ENCODE assay signal across 24 cellular contexts in the genomic region with DNA sequence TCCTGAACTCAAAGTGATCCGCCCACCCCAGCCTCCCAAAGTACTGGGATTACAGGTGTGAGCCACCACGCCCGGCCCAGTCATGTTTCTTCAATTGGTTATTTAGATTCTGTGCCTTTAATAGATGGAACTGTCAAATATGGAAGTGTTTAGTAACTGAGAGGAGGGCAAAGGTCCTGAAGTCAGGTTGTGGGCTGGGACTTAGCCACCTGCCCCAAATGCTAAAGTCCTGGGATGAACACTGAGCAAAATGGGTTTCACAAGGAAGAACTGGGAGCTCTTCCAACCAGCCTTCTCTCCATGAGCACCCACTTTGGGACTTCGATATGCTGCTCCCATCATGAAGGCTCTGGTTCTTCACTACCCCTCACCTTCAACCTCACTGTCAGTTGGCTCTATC. TPM values are rescaled to one million over a fixed set of nuclear protein-coding genes. Genes with fewer than 3 reads are reported as not detected.
DNase-seq lines count a peak whose midpoint lies in the region; ATAC-seq, FAIRE-seq and TF ChIP-seq lines count a peak whose summit lies in the region.
"Had no signal": no experiment of that assay in that cellular context is flagged by ENCODE, and none has a peak within 500 bp of the region (broad histone marks: within the 10 kb centered on the region; RNA-seq: fewer than 3 reads in every experiment).

No MANE protein-coding gene starts in this region.

- POLR2A ChIA-PET in A549 (lab: Yijun Ruan, JAX), result interaction anchor here (0.7 to 1.1 kb wide), 3 partner anchors 9 to 718 kb away, joined by 5 to 10 read pairs (median 7); no protein-coding TSS in a partner anchor
- POLR2A ChIA-PET in Panc1 (lab: Charles Lee), result no interaction called here

- no peak for TF ChIP-seq EP300 in A549 (IDR thresholded peaks at IDR 0.05)

- in situ Hi-C loops in Panc1 (cut with HindIII; ENCODE audit: low pct_unique_long_range_greater_than_20kb, low sequenced_read_pairs), result no loop called here

- no peak for TF ChIP-seq POLR2A in A549 (IDR thresholded peaks at IDR 0.05; ENCODE audit: low read length)

- CTCF ChIA-PET in A549 (lab: Yijun Ruan, JAX) (interaction anchor here (0.9 kb wide), 1 partner anchor 21 kb away, joined by 3 read pairs; no protein-coding TSS in a partner anchor), Panc1 (lab: Charles Lee) (no interaction called here)

- peaks cover 17% of the 10 kb centered on the region for H3K4me1 ChIP-seq in A549
- no peaks in the 10 kb centered on the region for H3K4me1 ChIP-seq in Panc1 (ENCODE audit: control insufficient read depth, insufficient read depth, low read length)
- H3K4me1 ChIP-seq in mucosa of descending colon (ENCODE audit: low read depth), result no peaks in the 10 kb centered on the region
- H3K4me1 ChIP-seq: SJSA1 had no signal

- H3K36me3 ChIP-seq in Panc1 (ENCODE audit: control insufficient read depth, insufficient read depth, low read length), result peaks cover 5% of the 10 kb centered on the region; the same call in 1 of the 2 replicates
- H3K36me3 ChIP-seq in mucosa of descending colon (ENCODE audit: low read depth), result peaks cover 29% of the 10 kb centered on the region
- H3K36me3 ChIP-seq in WERI-Rb-1, result peaks cover 73% of the 10 kb centered on the region

- TF ChIP-seq CTCF in A549 (IDR thresholded peaks at IDR 0.05), result no peak
- no peak for TF ChIP-seq CTCF in Panc1 (IDR thresholded peaks at IDR 0.05)
- no peak for TF ChIP-seq CTCF in dorsolateral prefrontal cortex (IDR thresholded peaks at IDR 0.05 in 54 of 56, conservative IDR thresholded peaks at IDR 0.05 in 2 of 56; ENCODE audit: low read depth in 1 of 56, partially characterized antibody in 56 of 56)
- TF ChIP-seq CTCF in mucosa of descending colon (IDR thresholded peaks at IDR 0.05), result no peak
- TF ChIP-seq CTCF in WERI-Rb-1 (IDR thresholded peaks at IDR 0.05; ENCODE audit: low read depth, low read length), result no peak

- DNase-seq in A549 (ENCODE audit: low read depth in 1 of 2, low spot score in 1 of 2) (no peak), Panc1 (ENCODE audit: low read depth, low spot score) (no peak), dorsolateral prefrontal cortex (no peak), mucosa of descending colon (no peak), NCI-H2029 (lab: John Stamatoyannopoulos, UW) (no peak), CD1c-positive myeloid dendritic cell (ENCODE audit: extremely low spot score) (no peak), AML-193 (lab: John Stamatoyannopoulos, UW) (no peak), WERI-Rb-1 (no peak)
- DNase-seq: CD4-positive, alpha-beta memory T cell; DMS153; HCEC 1CT; KG1; NCI-H1105; NCI-H2081; NCI-H2171; NCI-H345; NCI-H524; NCI-H82; OCI-M1 had no signal

- H3K27me3 ChIP-seq in Panc1 (ENCODE audit: control insufficient read depth, insufficient read depth, low read length) (no peaks in the 10 kb centered on the region), dorsolateral prefrontal cortex (no peaks in the 10 kb centered on the region), WERI-Rb-1 (ENCODE audit: insufficient read depth, low read depth, severe bottlenecking) (no peaks in the 10 kb centered on the region)
- H3K27me3 ChIP-seq: SJSA1 had no signal

- no peak for FAIRE-seq in A549 (lab: Jason Lieb, UNC)
- FAIRE-seq: A204.1, GM12892 had no signal

- TF ChIP-seq RAD21 in A549 (conservative IDR thresholded peaks at IDR 0.05 in 1 of 2, IDR thresholded peaks at IDR 0.05 in 1 of 2), result no peak

- TSS peak; percentile 45 for BruUV-seq in Panc1 (replicated peaks; lab: Mats Ljungman, UMichigan)

- H3K27ac ChIP-seq in A549 (peak overlapping the region; percentile 74 to 82; a peak in 2 of 6 replicates), Panc1 (ENCODE audit: low read length) (no peak overlapping the region), dorsolateral prefrontal cortex (peak overlapping the region in 40 of 59 donors; percentile 9 to 90 (median 80)), WERI-Rb-1 (no peak overlapping the region)
- H3K27ac ChIP-seq: SJSA1 had no signal

- WGBS in A549 (ENCODE audit: missing lambda C conversion rate), result 95% methylated on average over 4 of the region's 4 CpGs

- no peak overlapping the region for H3K4me2 ChIP-seq in A549
- H3K4me2 ChIP-seq: GM23338 had no signal

- intact Hi-C loops in Panc1 (cut with micrococcal nuclease; ENCODE audit: unreplicated experiment) (no loop called here), dorsolateral prefrontal cortex (cut with DNase I) (no loop called here), mucosa of descending colon (cut with DNase I, micrococcal nuclease) (no loop called here)

- ATAC-seq in A549 (no peak), Panc1 (no peak), mucosa of descending colon (peak; percentile 47)
- ATAC-seq: GM23338, Right ventricle myocardium inferior had no signal

- H3K9me3 ChIP-seq in A549 (no peaks in the 10 kb centered on the region), Panc1 (ENCODE audit: control insufficient read depth, insufficient read depth, low read depth, low read length) (no peaks in the 10 kb centered on the region), mucosa of descending colon (no peaks in the 10 kb centered on the region), WERI-Rb-1 (ENCODE audit: severe bottlenecking) (no peaks in the 10 kb centered on the region)
- H3K9me3 ChIP-seq: SJSA1 had no signal

- H3K4me3 ChIP-seq in A549 (no peak overlapping the region), Panc1 (ENCODE audit: low read depth in 2 of 2, low read length in 2 of 2) (no peak overlapping the region), dorsolateral prefrontal cortex (no peak overlapping the region), mucosa of descending colon (no peak overlapping the region), WERI-Rb-1 (ENCODE audit: low read depth, low read length) (no peak overlapping the region)
- H3K4me3 ChIP-seq: GM23338, SJSA1 had no signal

TF ChIP-seq in A549, 52 proteins besides CTCF, POLR2A, EP300 and RAD21:
- no peak for TF ChIP-seq HDAC2 (IDR thresholded peaks at IDR 0.05)
- TF ChIP-seq ZNF302 (CRISPR knock-in tag; IDR thresholded peaks at IDR 0.05), result no peak
- no peak for TF ChIP-seq EHF (CRISPR knock-in tag; IDR thresholded peaks at IDR 0.05)
- TF ChIP-seq, protein P1, sequence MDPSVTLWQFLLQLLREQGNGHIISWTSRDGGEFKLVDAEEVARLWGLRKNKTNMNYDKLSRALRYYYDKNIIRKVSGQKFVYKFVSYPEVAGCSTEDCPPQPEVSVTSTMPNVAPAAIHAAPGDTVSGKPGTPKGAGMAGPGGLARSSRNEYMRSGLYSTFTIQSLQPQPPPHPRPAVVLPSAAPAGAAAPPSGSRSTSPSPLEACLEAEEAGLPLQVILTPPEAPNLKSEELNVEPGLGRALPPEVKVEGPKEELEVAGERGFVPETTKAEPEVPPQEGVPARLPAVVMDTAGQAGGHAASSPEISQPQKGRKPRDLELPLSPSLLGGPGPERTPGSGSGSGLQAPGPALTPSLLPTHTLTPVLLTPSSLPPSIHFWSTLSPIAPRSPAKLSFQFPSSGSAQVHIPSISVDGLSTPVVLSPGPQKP (IDR thresholded peaks at IDR 0.05; ENCODE audit: low read depth, low read length), result no peak
- TF ChIP-seq MAZ (IDR thresholded peaks at IDR 0.05; ENCODE audit: borderline replicate concordance, low read depth, low read length), result no peak
- no peak for TF ChIP-seq RNF2 (IDR thresholded peaks at IDR 0.05; ENCODE audit: borderline replicate concordance, low read depth)
- TF ChIP-seq ZC3H11A (IDR thresholded peaks at IDR 0.05), result no peak
- TF ChIP-seq, protein P2, sequence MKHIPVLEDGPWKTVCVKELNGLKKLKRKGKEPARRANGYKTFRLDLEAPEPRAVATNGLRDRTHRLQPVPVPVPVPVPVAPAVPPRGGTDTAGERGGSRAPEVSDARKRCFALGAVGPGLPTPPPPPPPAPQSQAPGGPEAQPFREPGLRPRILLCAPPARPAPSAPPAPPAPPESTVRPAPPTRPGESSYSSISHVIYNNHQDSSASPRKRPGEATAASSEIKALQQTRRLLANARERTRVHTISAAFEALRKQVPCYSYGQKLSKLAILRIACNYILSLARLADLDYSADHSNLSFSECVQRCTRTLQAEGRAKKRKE (CRISPR knock-in tag; IDR thresholded peaks at IDR 0.05; ENCODE audit: low read depth), result no peak
- TF ChIP-seq, protein P3, sequence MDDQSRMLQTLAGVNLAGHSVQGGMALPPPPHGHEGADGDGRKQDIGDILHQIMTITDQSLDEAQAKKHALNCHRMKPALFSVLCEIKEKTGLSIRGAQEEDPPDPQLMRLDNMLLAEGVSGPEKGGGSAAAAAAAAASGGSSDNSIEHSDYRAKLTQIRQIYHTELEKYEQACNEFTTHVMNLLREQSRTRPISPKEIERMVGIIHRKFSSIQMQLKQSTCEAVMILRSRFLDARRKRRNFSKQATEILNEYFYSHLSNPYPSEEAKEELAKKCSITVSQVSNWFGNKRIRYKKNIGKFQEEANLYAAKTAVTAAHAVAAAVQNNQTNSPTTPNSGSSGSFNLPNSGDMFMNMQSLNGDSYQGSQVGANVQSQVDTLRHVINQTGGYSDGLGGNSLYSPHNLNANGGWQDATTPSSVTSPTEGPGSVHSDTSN (IDR thresholded peaks at IDR 0.05), result no peak
- TF ChIP-seq HEYL (CRISPR knock-in tag; IDR thresholded peaks at IDR 0.05), result no peak
- no peak for TF ChIP-seq ZSCAN20 (CRISPR knock-in tag; IDR thresholded peaks at IDR 0.05)
- TF ChIP-seq FOSL2 (IDR thresholded peaks at IDR 0.05), result no peak
- TF ChIP-seq FOSL2 (CRISPR knock-in tag; IDR thresholded peaks at IDR 0.05), result no peak
- no peak for TF ChIP-seq FOXS1 (CRISPR knock-in tag; IDR thresholded peaks at IDR 0.05)

RNA-seq across cellular contexts. Expression of a gene that starts 21.7 kb away (rescaled TPM):
- polyA plus RNA-seq in A549 (2011; rRNA removed), result 13.5 and 16.2 TPM in 2 replicates
- 13.7 and 15.6 TPM in 2 replicates for polyA plus RNA-seq in A549 (2012; cell fraction: cytosol; rRNA removed)
- 30.6 and 37.9 TPM in 2 replicates for polyA plus RNA-seq in A549 (2012; cell fraction: nucleus; rRNA removed)
- polyA plus RNA-seq in A549 (2017; fragmentation: RNase III; extraction: RNeasy Plus Mini Kit Qiagen cat#74134 plus additional on column Dnase treatment), result 16.2 to 17.7 TPM (median 17.3 TPM) in 3 replicates
- polyA minus RNA-seq in A549 (2011; rRNA and poly(A)+ RNA removed), result 7.4 and 9.3 TPM in 2 replicates
- 50.8 TPM for total RNA-seq in Panc1 (2021; ENCODE audit: unreplicated experiment)
- polyA plus RNA-seq in Panc1 (2012; ENCODE audit: insufficient read length), result 38.6 TPM
- total RNA-seq in dorsolateral prefrontal cortex, result 10 to 100 TPM; 18.6 to 51.6 (median 29.6) TPM
- 10 to 100 TPM; 37.8 to 50.0 (median 41.3) TPM for total RNA-seq in mucosa of descending colon

RNA-seq across cellular contexts. Expression of a gene that starts 25.6 kb away (rescaled TPM):
- polyA plus RNA-seq in A549 (2011; rRNA removed) (8.3 and 11.8 TPM in 2 replicates), A549 (2017; fragmentation: RNase III; extraction: RNeasy Plus Mini Kit Qiagen cat#74134 plus additional on column Dnase treatment) (22.5 to 23.3 TPM (median 23.1 TPM) in 3 replicates)
- polyA plus RNA-seq in A549 (2012; cell fraction: cytosol; rRNA removed), result 8.9 and 12.2 TPM in 2 replicates
- 21.4 and 21.7 TPM in 2 replicates for polyA plus RNA-seq in A549 (2012; cell fraction: nucleus; rRNA removed)
- polyA minus RNA-seq in A549 (2011; rRNA and poly(A)+ RNA removed), result 30.4 and 34.7 TPM in 2 replicates
- total RNA-seq in Panc1 (2021; ENCODE audit: unreplicated experiment) (102 TPM), dorsolateral prefrontal cortex (100 to 1,000 TPM in 99 of 120 experiments, 10 to 100 TPM in 21; 84.8 to 154 (median 112) TPM), mucosa of descending colon (100 to 1,000 TPM in 1 of 3 donors, 10 to 100 TPM in 2; 78.3 to 104 (median 82.6) TPM)
- 75.9 TPM for polyA plus RNA-seq in Panc1 (2012; ENCODE audit: insufficient read length)

Comparison
In these comparisons a context has a peak if more than half of its experiments do, and no peak if none do; other contexts are left out.
1. H3K27ac ChIP-seq: peak in A549 (2 of 2) and dorsolateral prefrontal cortex (40 of 59); none in Panc1 (single experiment) and WERI-Rb-1 (single experiment).